21 cellular contexts compared by ENCODE assay signal in the genomic region with DNA sequence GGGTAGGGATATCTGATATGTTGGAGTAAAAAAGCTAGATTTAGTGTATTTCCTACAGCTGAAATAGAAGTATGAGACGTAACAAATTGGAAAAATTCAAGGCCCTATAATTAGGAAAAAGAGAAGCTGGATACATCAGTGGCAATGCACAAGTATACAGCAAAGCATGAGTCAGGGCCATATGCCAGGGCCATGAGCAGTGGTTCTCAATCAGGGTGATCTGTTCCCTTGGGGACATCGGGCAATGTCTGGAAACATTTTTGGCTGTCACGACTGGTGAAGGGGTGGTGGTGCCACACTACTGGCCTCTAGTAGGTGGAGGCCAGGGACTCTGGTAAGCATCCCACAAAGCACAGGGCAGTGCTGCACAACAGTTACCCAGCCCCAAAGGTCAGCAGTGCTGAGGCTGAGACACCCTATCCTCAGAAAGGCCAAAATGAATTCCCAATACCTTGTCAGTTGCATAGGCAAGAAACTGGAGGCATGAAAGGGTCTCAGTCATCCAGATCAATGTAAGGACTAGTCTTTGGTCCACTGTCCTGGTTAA. TPM values are rescaled to one million over a fixed set of nuclear protein-coding genes. Genes with fewer than 3 reads are reported as not detected.
A peak's percentile ranks its signal among the peaks of the same experiment; 100 is the strongest.
DNase-seq lines count a peak whose midpoint lies in the region; ATAC-seq and TF ChIP-seq lines count a peak whose summit lies in the region.
"Had no signal": no experiment of that assay in that cellular context is flagged by ENCODE, and none has a peak within 500 bp of the region (broad histone marks: within the 10 kb centered on the region; RNA-seq: fewer than 3 reads in every experiment).

No MANE protein-coding gene starts in this region.

- no peak overlapping the region for H4K5ac ChIP-seq in IMR-90 (ENCODE audit: low read depth, low read length)

- intact Hi-C loops in CD4-positive, alpha-beta memory T cell (cut with micrococcal nuclease), result no loop called here
- intact Hi-C loops in IMR-90 (cut with micrococcal nuclease) (no loop called here), psoas muscle (cut with DNase I) (no loop called here)

- no peak overlapping the region for H3K9ac ChIP-seq in IMR-90 (ENCODE audit: low read depth, low read length)

- no peaks in the 10 kb centered on the region for H3K27me3 ChIP-seq in CD4-positive, alpha-beta memory T cell (ENCODE audit: insufficient read depth, low read length)
- no peaks in the 10 kb centered on the region for H3K27me3 ChIP-seq in IMR-90 (ENCODE audit: control insufficient read depth, insufficient read depth, low read length)
- no peaks in the 10 kb centered on the region for H3K27me3 ChIP-seq in psoas muscle (ENCODE audit: insufficient read depth in 3 of 3, low read length in 2 of 3)
- H3K27me3 ChIP-seq: spleen had no signal

- H2AK9ac ChIP-seq in IMR-90 (replicated peaks; ENCODE audit: low read depth, low read length, poor library complexity), result no peak overlapping the region

- H2BK5ac ChIP-seq in IMR-90 (ENCODE audit: low read depth, low read length, poor library complexity, severe bottlenecking), result no peak overlapping the region

- TF ChIP-seq RAD21 in IMR-90 (IDR thresholded peaks at IDR 0.05; ENCODE audit: low read length), result no peak

- H3K9me3 ChIP-seq in CD4-positive, alpha-beta memory T cell (ENCODE audit: control insufficient read depth in 1 of 2, low read length in 2 of 2), result no peaks in the 10 kb centered on the region
- H3K9me3 ChIP-seq in IMR-90 (ENCODE audit: control insufficient read depth, insufficient read depth, low read length) (no peaks in the 10 kb centered on the region), psoas muscle (no peaks in the 10 kb centered on the region), T-helper 17 cell (ENCODE audit: control insufficient read depth, low read length, poor library complexity, severe bottlenecking) (no peaks in the 10 kb centered on the region)
- H3K9me3 ChIP-seq: spleen had no signal

- H3K4ac ChIP-seq in IMR-90 (ENCODE audit: low read depth, low read length), result no peak overlapping the region

- H3K56ac ChIP-seq in IMR-90 (ENCODE audit: extremely low read depth, insufficient read depth, low read length), result no peak overlapping the region

- H3K23ac ChIP-seq in IMR-90 (ENCODE audit: low read depth, low read length), result no peak overlapping the region

- H3K9me1 ChIP-seq in IMR-90 (ENCODE audit: insufficient read depth, low read length), result peaks cover 8% of the 10 kb centered on the region

- peaks cover 11 to 32% (median 20%) of the 10 kb centered on the region in 4 donors for H3K4me1 Mint-ChIP-seq in CD4-positive, alpha-beta memory T cell
- H3K4me1 Mint-ChIP-seq in T-helper 17 cell, result peaks cover 10% of the 10 kb centered on the region

- POLR2A ChIA-PET in CD4-positive, alpha-beta memory T cell (lab: Charles Lee; ENCODE audit: partially characterized antibody), result no interaction called here
- POLR2A ChIA-PET in IMR-90 (lab: Charles Lee; ENCODE audit: unreplicated experiment), result no interaction called here

- H3K4me3 Mint-ChIP-seq in CD4-positive, alpha-beta memory T cell, result no peak overlapping the region
- no peak overlapping the region for H3K4me3 Mint-ChIP-seq in T-helper 17 cell
- H3K4me3 Mint-ChIP-seq: activated naive CD4-positive, alpha-beta T cell treated with anti-CD3 and anti-CD28 coated beads for 36 hours; stimulated activated naive B cell treated with anti-CD40 and anti-IgM and Interleukin-4, amounts not matched to agents 10 μg/mL and 1 μg/mL and 100 μg/mL, for 72 hours had no signal

- H3K4me2 ChIP-seq in IMR-90 (ENCODE audit: low read depth, low read length), result no peak overlapping the region

- no TSS peak for BruUV-seq in IMR-90 (replicated peaks; lab: Mats Ljungman, UMichigan)

- H3K27me3 Mint-ChIP-seq in CD4-positive, alpha-beta memory T cell, result no peaks in the 10 kb centered on the region
- no peaks in the 10 kb centered on the region for H3K27me3 Mint-ChIP-seq in T-helper 17 cell
- H3K27me3 Mint-ChIP-seq: stimulated activated naive B cell treated with anti-CD40 and anti-IgM and Interleukin-4, amounts not matched to agents 10 μg/mL and 1 μg/mL and 100 μg/mL, for 72 hours had no signal

- H3K27ac ChIP-seq in CD4-positive, alpha-beta memory T cell (ENCODE audit: low read depth, low read length), result no peak overlapping the region
- no peak overlapping the region for H3K27ac ChIP-seq in IMR-90 (ENCODE audit: insufficient read depth, low read length)
- H3K27ac ChIP-seq in psoas muscle, result peak overlapping the region; percentile 50
- H3K27ac ChIP-seq: spleen had no signal

- no peaks in the 10 kb centered on the region for H3K9me3 Mint-ChIP-seq in CD4-positive, alpha-beta memory T cell
- H3K9me3 Mint-ChIP-seq: activated naive CD4-positive, alpha-beta T cell treated with anti-CD3 and anti-CD28 coated beads for 36 hours; stimulated activated naive B cell treated with anti-CD40 and anti-IgM and Interleukin-4, amounts not matched to agents 10 μg/mL and 1 μg/mL and 100 μg/mL, for 72 hours had no signal

- H3K18ac ChIP-seq in IMR-90 (ENCODE audit: low read depth, low read length), result no peak overlapping the region

- peaks cover 6% of the 10 kb centered on the region for H3K4me1 ChIP-seq in CD4-positive, alpha-beta memory T cell (ENCODE audit: insufficient read depth, low read length)
- H3K4me1 ChIP-seq in IMR-90 (ENCODE audit: control insufficient read depth, insufficient read depth, low read length) (peaks cover 2% of the 10 kb centered on the region; the same call in 1 of the 2 replicates), psoas muscle (peaks cover 55% of the 10 kb centered on the region)

- CTCF ChIA-PET in CD4-positive, alpha-beta memory T cell (lab: Charles Lee; ENCODE audit: partially characterized antibody), result interaction anchor here (1.1 to 1.2 kb wide), 2 partner anchors 11 to 20 kb away, joined by 3 read pairs; no protein-coding TSS in a partner anchor
- CTCF ChIA-PET in IMR-90 (lab: Yijun Ruan, JAX), result interaction anchor here (0.5 kb wide), 1 partner anchor 19 kb away, joined by 7 read pairs; no protein-coding TSS in a partner anchor

- peaks cover 11% of the 10 kb centered on the region in 2 donors for H3K36me3 Mint-ChIP-seq in CD4-positive, alpha-beta memory T cell
- H3K36me3 Mint-ChIP-seq in T-helper 17 cell (ENCODE audit: low read depth), result no peaks in the 10 kb centered on the region
- H3K36me3 Mint-ChIP-seq: stimulated activated naive B cell treated with anti-CD40 and anti-IgM and Interleukin-4, amounts not matched to agents 10 μg/mL and 1 μg/mL and 100 μg/mL, for 72 hours had no signal

- no peak overlapping the region for H2AFZ ChIP-seq in IMR-90 (replicated peaks; ENCODE audit: low read length, poor library complexity)

- TF ChIP-seq POLR2A in IMR-90 (IDR thresholded peaks at IDR 0.05; ENCODE audit: low read depth, low read length), result no peak

- no peak overlapping the region for H2BK15ac ChIP-seq in IMR-90 (ENCODE audit: low read depth, low read length)

- H3K4me3 ChIP-seq in CD4-positive, alpha-beta memory T cell (ENCODE audit: low read length in 2 of 2), result no peak overlapping the region
- H3K4me3 ChIP-seq in IMR-90 (ENCODE audit: insufficient read depth, low read depth, low read length), result no peak overlapping the region
- H3K4me3 ChIP-seq in fibroblast of mammary gland (ENCODE audit: control insufficient read depth, low read depth, low read length), result no peak overlapping the region
- H3K4me3 ChIP-seq in psoas muscle, result no peak overlapping the region
- H3K4me3 ChIP-seq: spleen had no signal

- H3K14ac ChIP-seq in IMR-90 (replicated peaks; ENCODE audit: low read depth, low read length), result no peak overlapping the region

- H2BK20ac ChIP-seq in IMR-90 (ENCODE audit: low read depth, low read length), result no peak overlapping the region; the same call in 1 of the 2 replicates

- H3K27ac Mint-ChIP-seq in CD4-positive, alpha-beta memory T cell, result peak overlapping the region in 5 of 7 donors; percentile 17 to 70 (median 21)
- no peak overlapping the region for H3K27ac Mint-ChIP-seq in T-helper 17 cell
- H3K27ac Mint-ChIP-seq: activated naive CD4-positive, alpha-beta T cell treated with anti-CD3 and anti-CD28 coated beads for 36 hours; stimulated activated naive B cell treated with anti-CD40 and anti-IgM and Interleukin-4, amounts not matched to agents 10 μg/mL and 1 μg/mL and 100 μg/mL, for 72 hours had no signal

- no peak for TF ChIP-seq CTCF in IMR-90 (conservative IDR thresholded peaks at IDR 0.05; ENCODE audit: low read depth, low read length)
- no peak for TF ChIP-seq CTCF in fibroblast of mammary gland (conservative IDR thresholded peaks at IDR 0.05; ENCODE audit: control insufficient read depth, insufficient read depth, low read depth, low read length)
- no peak for TF ChIP-seq CTCF in psoas muscle (IDR thresholded peaks at IDR 0.05)

- H3K79me1 ChIP-seq in IMR-90 (ENCODE audit: low read depth in 1 of 2, low read length in 2 of 2), result 0 out of 4 replicates have a peak, but pooled peaks cover 0 to 7% of the 10 kb centered on the region in 2 experiments

- in situ Hi-C loops in IMR-90 (cut with MboI; ENCODE audit: low sequenced_read_pairs), result no loop called here

- peaks cover 3% of the 10 kb centered on the region for H3K36me3 ChIP-seq in CD4-positive, alpha-beta memory T cell (ENCODE audit: insufficient read depth, low read length)
- H3K36me3 ChIP-seq in IMR-90 (ENCODE audit: control insufficient read depth, insufficient read depth, low read length) (peaks cover 37% of the 10 kb centered on the region), psoas muscle (ENCODE audit: insufficient read depth in 1 of 2, low read depth in 1 of 2) (peaks cover 8 to 70% of the 10 kb centered on the region in 2 donors)

- H2BK120ac ChIP-seq in IMR-90 (ENCODE audit: low read depth, low read length), result no peak overlapping the region

- ATAC-seq in IMR-90 (ENCODE audit: low read depth), result no peak
- ATAC-seq in psoas muscle, result no peak
- no peak for ATAC-seq in T-helper 17 cell
- no peak for ATAC-seq in GM18517 (IDR thresholded peaks at IDR 0.05; ENCODE audit: unreplicated experiment)
- no peak for ATAC-seq in GM19023 (IDR thresholded peaks at IDR 0.05; ENCODE audit: unreplicated experiment)
- ATAC-seq: stimulated activated naive B cell treated with anti-CD40 and anti-IgM and Interleukin-4, amounts not matched to agents 10 μg/mL and 1 μg/mL and 100 μg/mL, for 72 hours had no signal

- H4K8ac ChIP-seq in IMR-90 (ENCODE audit: low read depth in 2 of 2, low read length in 2 of 2), result no peak overlapping the region

- H4K91ac ChIP-seq in IMR-90 (ENCODE audit: insufficient read depth, low read depth, low read length), result no peak overlapping the region

- no CpG with 5 or more reads among the region's 3 CpGs for WGBS in IMR-90 (ENCODE audit: extremely low coverage in 2 of 2, insufficient read length in 1 of 2), 2 experiments
- 47 to 63% (median 61%) methylated on average over 3 of the region's 3 CpGs for WGBS in psoas muscle, 3 donors

- H4K20me1 ChIP-seq in IMR-90 (ENCODE audit: insufficient read depth, low read length), result no peaks in the 10 kb centered on the region

- no peak overlapping the region for H2AK5ac ChIP-seq in IMR-90 (ENCODE audit: low read depth, low read length)

- no peak for DNase-seq in CD4-positive, alpha-beta memory T cell
- DNase-seq in IMR-90 (peak; percentile 7), fibroblast of mammary gland (ENCODE audit: low read depth) (peak; percentile 25), psoas muscle (no peak), T-helper 17 cell (no peak)
- DNase-seq in effector CD8-positive, alpha-beta T cell (lab: John Stamatoyannopoulos, UW), result no peak
- DNase-seq: activated naive CD4-positive, alpha-beta T cell treated with anti-CD3 and anti-CD28 coated beads for 36 hours; activated T-cell treated with anti-CD3 and anti-CD28 coated beads, Interleukin-2, amount 50 U/mL, for 48 hours; amniotic stem cell; caudate nucleus; head of caudate nucleus; kidney glomerular epithelial cell; mesendoderm; NCI-H1694; NCI-H526 treated with DMSO at 0.1 percent for 48 hours; occipital lobe; spleen; stimulated activated CD4-positive, alpha-beta T cell treated with anti-CD3 and anti-CD28 coated beads, Interleukin-2, amount 100 ng/mL, for 48 hours; stimulated activated naive B cell treated with anti-CD40 and anti-IgM and Interleukin-4, amounts not matched to agents 10 μg/mL and 1 μg/mL and 100 μg/mL, for 72 hours had no signal

- dilution Hi-C loops in IMR-90 (cut with HindIII; ENCODE audit: low sequenced_read_pairs, unreplicated experiment), result no loop called here

RNA-seq across cellular contexts. Expression of gene NAP1L5, which starts 36.8 kb away (rescaled TPM):
- total RNA-seq in CD4-positive, alpha-beta memory T cell, result 1 to 10 TPM; 1.2 to 1.6 TPM
- 1 to 10 TPM; 3.4 to 3.9 TPM for polyA plus RNA-seq in CD4-positive, alpha-beta memory T cell
- total RNA-seq in IMR-90 (2012; rRNA removed) (3.9 and 5.6 TPM in 2 replicates), psoas muscle (1 to 10 TPM; 2.8 to 4.0 (median 3.8) TPM), T-helper 17 cell (1 to 10 TPM; 8.6 to 9.2 TPM)
- polyA plus RNA-seq in IMR-90 (2012; rRNA removed) (5.3 and 6.0 TPM in 2 replicates), psoas muscle (1 to 10 TPM; 1.2 to 3.3 (median 1.3) TPM)
- polyA plus RNA-seq in IMR-90 (2012; cell fraction: cytosol; rRNA removed), result 2.1 and 2.9 TPM in 2 replicates
- 0.71 and 2.5 TPM in 2 replicates for polyA plus RNA-seq in IMR-90 (2012; cell fraction: nucleus; rRNA removed; ENCODE audit: low replicate concordance)

Comparison
In these comparisons a context has a peak if more than half of its experiments do, and no peak if none do; other contexts are left out.
1. DNase-seq: peak in IMR-90 (single experiment) and fibroblast of mammary gland (single experiment); none in CD4-positive, alpha-beta memory T cell (0 of 5), psoas muscle (0 of 2), effector CD8-positive, alpha-beta T cell (single experiment) and T-helper 17 cell (0 of 3).